Comparison of ENCODE assay signal across 8 cellular contexts in the genomic region with DNA sequence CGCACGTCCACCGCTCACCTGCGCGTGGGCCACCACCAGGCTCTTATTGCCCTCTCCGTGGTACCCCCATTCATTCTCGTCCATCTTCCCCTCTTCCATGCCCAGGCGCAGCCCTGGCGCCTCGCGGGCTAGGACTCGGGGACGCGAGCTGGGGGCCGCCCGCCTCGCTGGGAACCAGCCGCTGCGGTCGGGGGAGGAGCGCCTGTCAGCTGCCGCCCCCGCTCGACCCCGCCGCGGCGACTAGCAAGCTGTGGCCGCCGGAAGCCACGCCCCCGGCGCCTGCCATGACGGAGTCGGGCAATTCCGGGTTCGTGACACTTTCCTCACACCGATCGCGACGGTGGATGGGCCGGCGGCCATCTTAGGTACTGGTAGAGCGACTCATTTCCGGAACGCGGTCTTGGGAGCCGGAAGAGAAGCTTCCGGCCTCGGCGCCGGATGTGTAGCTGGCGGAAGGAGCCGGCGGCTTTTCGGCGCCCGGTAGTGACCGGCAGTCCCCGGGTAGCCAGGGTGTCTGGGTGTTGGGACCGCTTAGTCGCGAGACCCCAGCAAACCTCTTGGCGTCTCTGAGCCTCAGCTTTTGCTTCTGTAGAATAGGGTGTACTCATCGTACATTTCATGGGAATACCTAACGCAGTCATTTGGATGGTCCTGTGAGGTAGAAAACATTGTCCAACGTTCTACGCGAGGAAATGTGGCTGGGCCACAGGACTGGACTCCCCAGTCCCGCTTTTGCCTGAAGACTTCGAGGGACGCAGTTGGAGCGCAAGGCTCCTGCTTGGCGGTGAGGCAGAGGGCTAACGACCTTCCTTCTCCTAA. TPM values are rescaled to one million over a fixed set of nuclear protein-coding genes. Genes with fewer than 3 reads are reported as not detected.
DNase-seq lines count a peak whose midpoint lies in the region; ATAC-seq lines count a peak whose summit lies in the region.

A gene with protein sequence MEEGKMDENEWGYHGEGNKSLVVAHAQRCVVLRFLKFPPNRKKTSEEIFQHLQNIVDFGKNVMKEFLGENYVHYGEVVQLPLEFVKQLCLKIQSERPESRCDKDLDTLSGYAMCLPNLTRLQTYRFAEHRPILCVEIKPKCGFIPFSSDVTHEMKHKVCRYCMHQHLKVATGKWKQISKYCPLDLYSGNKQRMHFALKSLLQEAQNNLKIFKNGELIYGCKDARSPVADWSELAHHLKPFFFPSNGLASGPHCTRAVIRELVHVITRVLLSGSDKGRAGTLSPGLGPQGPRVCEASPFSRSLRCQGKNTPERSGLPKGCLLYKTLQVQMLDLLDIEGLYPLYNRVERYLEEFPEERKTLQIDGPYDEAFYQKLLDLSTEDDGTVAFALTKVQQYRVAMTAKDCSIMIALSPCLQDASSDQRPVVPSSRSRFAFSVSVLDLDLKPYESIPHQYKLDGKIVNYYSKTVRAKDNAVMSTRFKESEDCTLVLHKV (minus strand): TSS at position 242 of the 819 bp plus-strand sequence. CDS start 143 bp downstream, at position 99.

- ATAC-seq in GM21367 (IDR thresholded peaks at IDR 0.05; ENCODE audit: unreplicated experiment): peak; percentile 87

- no peaks in the 10 kb centered on the region for H3K27me3 ChIP-seq in effector memory CD4-positive, alpha-beta T cell (replicated peaks; ENCODE audit: control insufficient read depth, insufficient read depth, low read length, poor library complexity, severe bottlenecking)

- H3K4me3 ChIP-seq in effector memory CD4-positive, alpha-beta T cell (ENCODE audit: insufficient read depth, low read depth, low read length, poor library complexity, severe bottlenecking): peak within 1 kb of the TSS; percentile 97

- no peaks in the 10 kb centered on the region for H3K36me3 ChIP-seq in effector memory CD4-positive, alpha-beta T cell (ENCODE audit: control insufficient read depth, insufficient read depth, low read length)

- peak; percentile 98 for DNase-seq in COR-L47 (lab: John Stamatoyannopoulos, UW)
- peak; percentile 99 for DNase-seq in HT1080 (ENCODE audit: low read depth)
- peak; percentile 96 to 97 for DNase-seq in NOMO-1 (lab: John Stamatoyannopoulos, UW; ENCODE audit: unreplicated experiment in 2 of 2)
- DNase-seq in activated CD8-positive, alpha-beta memory T cell treated with anti-CD3 and anti-CD28 coated beads for 4 hours (ENCODE audit: low read depth in 2 of 2): peak; percentile 96 to 97
- peak; percentile 97 to 98 (median 97) for DNase-seq in effector memory CD4-positive, alpha-beta T cell
- DNase-seq in lung microvascular endothelial cell (ENCODE audit: low read depth in 2 of 2): peak; percentile 99 to 100
- DNase-seq in stimulated activated CD4-positive, alpha-beta T cell treated with anti-CD3 and anti-CD28 coated beads, TNF-alpha, amount 100 ng/mL, for 4 hours (ENCODE audit: low read depth in 3 of 3): peak; percentile 93 to 97 (median 96)

- H3K4me1 ChIP-seq in effector memory CD4-positive, alpha-beta T cell (ENCODE audit: control insufficient read depth, insufficient read depth, low read length, poor library complexity, severe bottlenecking): peaks cover 7% of the 10 kb centered on the region

- no peaks in the 10 kb centered on the region for H3K9me3 ChIP-seq in effector memory CD4-positive, alpha-beta T cell (ENCODE audit: control insufficient read depth, low read length)

- H3K27ac ChIP-seq in effector memory CD4-positive, alpha-beta T cell (ENCODE audit: insufficient read depth, low read length, poor library complexity, severe bottlenecking): peak within 1 kb of the TSS; percentile 96

RNA-seq across cellular contexts. Expression of the gene that starts here (rescaled TPM):
- total RNA-seq in HT1080 (2014; rRNA removed; shearing (Covaris generic)): 21.5 and 25.0 TPM in 2 replicates
- 17.2 and 21.7 TPM in 2 replicates for polyA plus RNA-seq in HT1080 (2015; cell fraction: cytosol; rRNA removed)
- polyA plus RNA-seq in HT1080 (2015; cell fraction: nucleus; rRNA removed): 39.0 and 48.2 TPM in 2 replicates
- total RNA-seq in lung microvascular endothelial cell: 12.6 and 15.3 TPM in 2 replicates

Comparison
In these comparisons a context has a peak if more than half of its experiments do, and no peak if none do; other contexts are left out.
1. Peak in every context shown above with its lines: DNase-seq, ATAC-seq, H3K4me3 ChIP-seq and H3K27ac ChIP-seq.